ENCODE assay signal across 14 cellular contexts in the genomic region with DNA sequence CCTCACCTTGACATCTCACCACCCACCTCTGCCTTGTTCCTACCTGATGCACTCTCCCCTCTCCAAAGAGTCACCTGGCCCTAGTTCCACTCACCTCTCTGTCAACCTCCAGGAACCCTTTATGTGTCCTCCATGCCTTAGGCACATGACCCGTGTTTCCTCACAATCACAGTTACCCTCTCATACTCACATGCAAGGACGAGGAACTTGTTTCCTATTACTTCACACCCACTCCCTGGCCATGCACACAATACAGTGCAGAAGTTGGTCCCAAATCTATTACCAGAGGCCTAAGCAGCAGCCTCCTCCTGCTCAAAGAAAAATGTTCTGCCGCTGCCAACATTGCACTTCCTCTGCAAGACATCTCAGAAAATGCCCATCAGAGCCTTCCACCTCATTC.
DNase-seq lines count a peak whose midpoint lies in the region; ATAC-seq, FAIRE-seq and TF ChIP-seq lines count a peak whose summit lies in the region.
"Had no signal": no experiment of that assay in that cellular context is flagged by ENCODE, and none has a peak within 500 bp of the region (broad histone marks: within the 10 kb centered on the region; RNA-seq: fewer than 3 reads in every experiment).

No MANE protein-coding gene starts in this region.

- H4K91ac ChIP-seq in H1 (replicated peaks; ENCODE audit: insufficient read length, low read length) (no peak overlapping the region), neuronal stem cell (ENCODE audit: low read depth, low read length, poor library complexity) (no peak overlapping the region)

- peaks cover 7% of the 10 kb centered on the region for H3K4me1 Mint-ChIP-seq in Caco-2 (ENCODE audit: low read depth, unreplicated experiment)

- no TSS peak for BruUV-seq in Caco-2 (replicated peaks; lab: Mats Ljungman, UMichigan)

- H3K23me2 ChIP-seq in H1 (ENCODE audit: low read depth, low read length), result no peaks in the 10 kb centered on the region

- no peak overlapping the region for H2BK120ac ChIP-seq in H1 (replicated peaks; ENCODE audit: low read depth, low read length)
- H2BK120ac ChIP-seq in neuronal stem cell (ENCODE audit: low read depth, low read length), result no peak overlapping the region

- intact Hi-C loops in Caco-2 (cut with micrococcal nuclease; ENCODE audit: unreplicated experiment), result loop anchor here (2.0 kb wide), 1 partner anchor 27 kb away; no protein-coding TSS in a partner anchor

- no peak overlapping the region for H3K27ac ChIP-seq in H1 (ENCODE audit: low read depth, low read length)
- H3K27ac ChIP-seq in neuronal stem cell (replicated peaks; ENCODE audit: low read length), result no peak overlapping the region
- H3K27ac ChIP-seq: foreskin keratinocyte had no signal

- H2BK20ac ChIP-seq in H1 (ENCODE audit: low read length), result no peak overlapping the region; the same call in 1 of the 2 replicates

- CTCF ChIA-PET in H1 (lab: Charles Lee; ENCODE audit: partially characterized antibody), result interaction anchor here (0.6 to 11.2 kb wide), 30 partner anchors 9 to 765 kb away, joined by 3 to 99 read pairs (median 5); no protein-coding TSS in a partner anchor
- CTCF ChIA-PET in Caco-2 (lab: Charles Lee), result interaction anchor here (1.0 to 1.4 kb wide), 4 partner anchors 14 to 153 kb away, joined by 3 to 5 read pairs (median 4); no protein-coding TSS in a partner anchor

- H3K4me1 ChIP-seq in H1 (replicated peaks in 1 of 4; ENCODE audit: control insufficient read depth in 3 of 4, insufficient read depth in 4 of 4, low read length in 3 of 4) (no peaks in the 10 kb centered on the region), neuronal stem cell (ENCODE audit: control insufficient read depth in 2 of 2, insufficient read depth in 1 of 2, low read depth in 1 of 2, low read length in 2 of 2) (peaks cover 5 to 10% of the 10 kb centered on the region in 2 donors), Caco-2 (no peaks in the 10 kb centered on the region)
- H3K4me1 ChIP-seq: foreskin keratinocyte had no signal

- H3K14ac ChIP-seq in H1 (ENCODE audit: insufficient read length) (no peak overlapping the region), neuronal stem cell (ENCODE audit: low read length) (no peak overlapping the region)

- no peaks in the 10 kb centered on the region for H3K27me3 ChIP-seq in H1 (replicated peaks in 1 of 4; ENCODE audit: control insufficient read depth in 3 of 4, extremely low read depth in 1 of 4, insufficient read depth in 3 of 4, low read length in 3 of 4)
- no peaks in the 10 kb centered on the region for H3K27me3 ChIP-seq in neuronal stem cell (ENCODE audit: control insufficient read depth in 3 of 3, insufficient read depth in 3 of 3, low read depth in 1 of 3, low read length in 3 of 3)
- H3K27me3 ChIP-seq in Caco-2 (replicated peaks; ENCODE audit: control insufficient read depth, insufficient read depth, low read length), result no peaks in the 10 kb centered on the region

- TF ChIP-seq POLR2A in H1 (IDR thresholded peaks at IDR 0.05; ENCODE audit: control extremely low read depth in 1 of 2, low read depth in 2 of 2, low read length in 2 of 2), result no peak

- no peak overlapping the region for H3K56ac ChIP-seq in H1 (replicated peaks; ENCODE audit: insufficient read length, low read depth, low read length)

- POLR2A ChIA-PET in H1 (lab: Charles Lee; ENCODE audit: partially characterized antibody) (interaction anchor here (1.4 kb wide), 1 partner anchor 19 kb away, joined by 4 read pairs; no protein-coding TSS in a partner anchor), Caco-2 (lab: Charles Lee) (no interaction called here)

- no peak overlapping the region for H3K4me2 ChIP-seq in H1 (ENCODE audit: insufficient read depth in 1 of 2, low read depth in 2 of 2, low read length in 2 of 2)
- H3K4me2 ChIP-seq in neuronal stem cell (ENCODE audit: insufficient read depth, low read length, poor library complexity, severe bottlenecking), result no peak overlapping the region

- ATAC-seq in GM21367 (IDR thresholded peaks at IDR 0.05; ENCODE audit: unreplicated experiment) (no peak), GM18498 (IDR thresholded peaks at IDR 0.05; ENCODE audit: unreplicated experiment) (no peak)
- ATAC-seq: activated CD4-positive, CD25-positive, alpha-beta regulatory T cell treated with anti-CD3 and anti-CD28 coated beads, Interleukin-2, amount 50 U/mL, for 24 hours had no signal

- no peak for TF ChIP-seq CTCF in H1 (IDR thresholded peaks at IDR 0.05; ENCODE audit: control extremely low read depth in 1 of 3, insufficient read depth in 1 of 3, low read depth in 1 of 3, low read length in 3 of 3)
- no peak for TF ChIP-seq CTCF in Caco-2 (IDR thresholded peaks at IDR 0.05; ENCODE audit: insufficient read depth in 1 of 2, low read depth in 1 of 2, low read length in 1 of 2, severe bottlenecking in 1 of 2, unreplicated experiment in 1 of 2)

- H2BK15ac ChIP-seq in H1 (ENCODE audit: low read length) (peak overlapping the region; percentile 5; the same call in 1 of the 2 replicates), neuronal stem cell (ENCODE audit: low read length) (no peak overlapping the region)

- H3K79me1 ChIP-seq in H1 (ENCODE audit: low read depth, low read length) (no peaks in the 10 kb centered on the region), neuronal stem cell (ENCODE audit: low read depth, low read length) (no peaks in the 10 kb centered on the region)

- H3K4me3 ChIP-seq in H1 (ENCODE audit: extremely low read depth in 1 of 4, insufficient read depth in 2 of 4, low read depth in 3 of 4, low read length in 4 of 4), result no peak overlapping the region
- no peak overlapping the region for H3K4me3 ChIP-seq in neuronal stem cell (ENCODE audit: low read length in 2 of 2)
- H3K4me3 ChIP-seq in Caco-2 (ENCODE audit: low read depth, low read length), result no peak overlapping the region

- H3K9me3 Mint-ChIP-seq in Caco-2 (ENCODE audit: unreplicated experiment), result no peaks in the 10 kb centered on the region

- H3K27me3 Mint-ChIP-seq in Caco-2 (ENCODE audit: insufficient read depth, unreplicated experiment), result peaks cover 32% of the 10 kb centered on the region

- no peak overlapping the region for H3K18ac ChIP-seq in H1 (ENCODE audit: extremely low read depth, low read length)
- H3K18ac ChIP-seq in neuronal stem cell (ENCODE audit: low read length), result peak overlapping the region; percentile 15

- H4K5ac ChIP-seq in H1 (ENCODE audit: insufficient read length, low read depth, low read length), result no peak overlapping the region

- H3K9ac ChIP-seq in H1 (replicated peaks in 1 of 4; ENCODE audit: extremely low read depth in 1 of 4, low read depth in 3 of 4, low read length in 3 of 4), result no peak overlapping the region
- H3K9ac ChIP-seq in neuronal stem cell (ENCODE audit: low read depth, low read length, poor library complexity), result no peak overlapping the region

- TF ChIP-seq EP300 in H1 (IDR thresholded peaks at IDR 0.05; ENCODE audit: borderline replicate concordance in 1 of 2, low read depth in 2 of 2, low read length in 2 of 2), result no peak

- H4K8ac ChIP-seq in H1 (ENCODE audit: extremely low read depth, insufficient read depth, low read length) (no peak overlapping the region), neuronal stem cell (ENCODE audit: low read depth, low read length) (no peak overlapping the region)

- 81% methylated on average over 3 of the region's 3 CpGs; no CpG with 5 or more reads in 1 of the 2 experiments for WGBS in H1 (ENCODE audit: extremely low coverage in 1 of 2, insufficient coverage in 1 of 2, insufficient read length in 1 of 2, insufficient replicate concordance in 2 of 2, low coverage in 1 of 2, low lambda C conversion rate in 2 of 2, missing lambda C conversion rate in 1 of 2), 2 experiments
- WGBS in neuronal stem cell (ENCODE audit: extremely low coverage in 2 of 2, insufficient read length in 2 of 2, insufficient replicate concordance in 1 of 2), 2 donors, result no CpG with 5 or more reads among the region's 3 CpGs

- H2AK5ac ChIP-seq in H1 (ENCODE audit: low read depth, low read length) (0 out of 2 replicates have a peak overlapping the region, but pooled peaks have one; percentile 30), neuronal stem cell (ENCODE audit: low read depth, low read length) (no peak overlapping the region)

- no peaks in the 10 kb centered on the region for H3K9me3 ChIP-seq in H1 (ENCODE audit: insufficient read depth in 2 of 2, low read depth in 1 of 2, low read length in 1 of 2)
- H3K9me3 ChIP-seq in neuronal stem cell (replicated peaks in 1 of 2; ENCODE audit: control insufficient read depth in 2 of 2, insufficient read depth in 1 of 2, low read depth in 1 of 2, low read length in 2 of 2), result no peaks in the 10 kb centered on the region
- H3K9me3 ChIP-seq in Caco-2, result no peaks in the 10 kb centered on the region

- no peak overlapping the region for H2BK5ac ChIP-seq in H1 (ENCODE audit: low read depth, low read length)
- H2BK5ac ChIP-seq in neuronal stem cell (ENCODE audit: low read length), result no peak overlapping the region

- H3K36me3 Mint-ChIP-seq in Caco-2 (ENCODE audit: insufficient read depth, unreplicated experiment), result no peaks in the 10 kb centered on the region

- H3K27ac Mint-ChIP-seq in Caco-2 (ENCODE audit: unreplicated experiment), result no peak overlapping the region

- H3K36me3 ChIP-seq in H1 (ENCODE audit: control insufficient read depth in 2 of 4, insufficient read depth in 4 of 4, low read length in 3 of 4) (no peaks in the 10 kb centered on the region), neuronal stem cell (replicated peaks in 1 of 2; ENCODE audit: control insufficient read depth in 2 of 2, insufficient read depth in 2 of 2, low read length in 2 of 2) (no peaks in the 10 kb centered on the region), Caco-2 (ENCODE audit: control insufficient read depth, insufficient read depth, low read length) (no peaks in the 10 kb centered on the region)

- H3K4ac ChIP-seq in H1 (replicated peaks; ENCODE audit: insufficient read length, low read depth, low read length) (no peak overlapping the region), neuronal stem cell (ENCODE audit: low read length) (no peak overlapping the region)

- TF ChIP-seq RAD21 in H1 (IDR thresholded peaks at IDR 0.05 in 1 of 2, conservative IDR thresholded peaks at IDR 0.05 in 1 of 2; ENCODE audit: low read depth in 2 of 2, low read length in 2 of 2), result no peak

- no peak overlapping the region for H3K4me3 Mint-ChIP-seq in Caco-2 (ENCODE audit: unreplicated experiment)

- H2AFZ ChIP-seq in H1 (ENCODE audit: low read length), result no peak overlapping the region
- peak overlapping the region; percentile 56 for H2AFZ ChIP-seq in neuronal stem cell (ENCODE audit: low read length)

- H3K79me2 ChIP-seq in H1 (ENCODE audit: control insufficient read depth in 1 of 2, insufficient read depth in 2 of 2, low read length in 2 of 2), result no peaks in the 10 kb centered on the region

- no peak overlapping the region for H3K23ac ChIP-seq in H1 (ENCODE audit: insufficient read length)
- H3K23ac ChIP-seq in neuronal stem cell (ENCODE audit: low read depth, low read length, poor library complexity), result no peak overlapping the region

- no peaks in the 10 kb centered on the region for H4K20me1 ChIP-seq in H1 (replicated peaks in 1 of 2; ENCODE audit: control insufficient read depth in 1 of 2, insufficient read depth in 2 of 2, low read length in 2 of 2)

- no peak for FAIRE-seq in H1 (lab: Jason Lieb, UNC)

- DNase-seq in CD1c-positive myeloid dendritic cell (ENCODE audit: extremely low spot score), result peak; percentile 76
- peak; percentile 28 for DNase-seq in EH (ENCODE audit: low read depth)
- no peak for DNase-seq in H1 (ENCODE audit: low read depth in 1 of 2, low spot score in 2 of 2)
- DNase-seq in neuronal stem cell (ENCODE audit: low spot score), result no peak
- no peak for DNase-seq in Caco-2
- DNase-seq: activated CD8-positive, alpha-beta memory T cell treated with anti-CD3 and anti-CD28 coated beads, Interleukin-2, amount 50 U/mL, for 48 hours; AML-193; DMS53; foreskin keratinocyte; NCI-H146; NCI-H345 had no signal

- H2BK12ac ChIP-seq in H1 (ENCODE audit: low read depth, low read length) (no peak overlapping the region), neuronal stem cell (ENCODE audit: low read length) (no peak overlapping the region)

Comparison
In these comparisons a context has a peak if more than half of its experiments do, and no peak if none do; other contexts are left out.
1. DNase-seq: peak in CD1c-positive myeloid dendritic cell (single experiment) and EH (single experiment); none in H1 (0 of 2), neuronal stem cell (single experiment) and Caco-2 (0 of 2).